In genomic region chr1:58929667-58930325, GRCh38 we compare ENCODE assay signal across 8 cellular contexts.
DNase-seq lines count a peak whose midpoint lies in the region; ATAC-seq and TF ChIP-seq lines count a peak whose summit lies in the region.
"Had no signal": no experiment of that assay in that cellular context is flagged by ENCODE, and none has a peak within 500 bp of the region (broad histone marks: within the 10 kb centered on the region; RNA-seq: fewer than 3 reads in every experiment).

No MANE protein-coding gene starts in this region.

- peak; percentile 62 for DNase-seq in T-helper 2 cell treated with Interferon-gamma antibody and Interleukin-4, amounts not matched to agents 5 μg/mL and 100 μg/mL, for 36 hours (ENCODE audit: low spot score)
- peak; percentile 42 to 53 for DNase-seq in activated T-helper 1 cell treated with anti-CD3 and anti-CD28 coated beads, Interleukin-2, amount 50 U/mL, for 16 hours (ENCODE audit: low read depth in 1 of 2, low spot score in 1 of 2)
- DNase-seq in islet precursor cell = peak; percentile 84
- DNase-seq in stimulated activated effector memory CD8-positive, alpha-beta T cell treated with anti-CD3 and anti-CD28 coated beads, Interleukin-12 subunit alpha, Interleukin-12 subunit beta, amount 100 ng/mL, for 72 hours (ENCODE audit: low spot score in 2 of 2) = no peak
- no peak for DNase-seq in progenitor cell of endocrine pancreas (ENCODE audit: low spot score, unreplicated experiment)
- DNase-seq: foreskin melanocyte had no signal

- H3K4me3 Mint-ChIP-seq in T-helper 2 cell treated with Interferon-gamma antibody and Interleukin-4, amounts not matched to agents 5 μg/mL and 100 μg/mL, for 36 hours = peak overlapping the region; percentile 31
- no peak overlapping the region for H3K4me3 Mint-ChIP-seq in stimulated activated effector memory CD8-positive, alpha-beta T cell treated with anti-CD3 and anti-CD28 coated beads, Interleukin-12 subunit alpha, Interleukin-12 subunit beta, amount 100 ng/mL, for 72 hours
- no peak overlapping the region for H3K4me3 Mint-ChIP-seq in progenitor cell of endocrine pancreas (ENCODE audit: low read depth)

- H3K27ac Mint-ChIP-seq in T-helper 2 cell treated with Interferon-gamma antibody and Interleukin-4, amounts not matched to agents 5 μg/mL and 100 μg/mL, for 36 hours = no peak overlapping the region
- peak overlapping the region; percentile 32 for H3K27ac Mint-ChIP-seq in stimulated activated effector memory CD8-positive, alpha-beta T cell treated with anti-CD3 and anti-CD28 coated beads, Interleukin-12 subunit alpha, Interleukin-12 subunit beta, amount 100 ng/mL, for 72 hours
- no peak overlapping the region for H3K27ac Mint-ChIP-seq in progenitor cell of endocrine pancreas

- peaks cover 5% of the 10 kb centered on the region for H3K36me3 Mint-ChIP-seq in T-helper 2 cell treated with Interferon-gamma antibody and Interleukin-4, amounts not matched to agents 5 μg/mL and 100 μg/mL, for 36 hours (ENCODE audit: low read depth)
- H3K36me3 Mint-ChIP-seq in stimulated activated effector memory CD8-positive, alpha-beta T cell treated with anti-CD3 and anti-CD28 coated beads, Interleukin-12 subunit alpha, Interleukin-12 subunit beta, amount 100 ng/mL, for 72 hours = no peaks in the 10 kb centered on the region
- no peaks in the 10 kb centered on the region for H3K36me3 Mint-ChIP-seq in progenitor cell of endocrine pancreas (ENCODE audit: insufficient read depth)

- no peaks in the 10 kb centered on the region for H3K27me3 Mint-ChIP-seq in T-helper 2 cell treated with Interferon-gamma antibody and Interleukin-4, amounts not matched to agents 5 μg/mL and 100 μg/mL, for 36 hours (ENCODE audit: low read depth)
- H3K27me3 Mint-ChIP-seq in progenitor cell of endocrine pancreas = peaks cover 30% of the 10 kb centered on the region

- peaks cover 52% of the 10 kb centered on the region for H3K4me1 Mint-ChIP-seq in T-helper 2 cell treated with Interferon-gamma antibody and Interleukin-4, amounts not matched to agents 5 μg/mL and 100 μg/mL, for 36 hours (ENCODE audit: low read depth)
- H3K4me1 Mint-ChIP-seq in stimulated activated effector memory CD8-positive, alpha-beta T cell treated with anti-CD3 and anti-CD28 coated beads, Interleukin-12 subunit alpha, Interleukin-12 subunit beta, amount 100 ng/mL, for 72 hours = peaks cover 47% of the 10 kb centered on the region
- H3K4me1 Mint-ChIP-seq in progenitor cell of endocrine pancreas (ENCODE audit: low read depth) = peaks cover 17% of the 10 kb centered on the region

- peaks cover 9% of the 10 kb centered on the region for H3K9me3 Mint-ChIP-seq in T-helper 2 cell treated with Interferon-gamma antibody and Interleukin-4, amounts not matched to agents 5 μg/mL and 100 μg/mL, for 36 hours
- no peaks in the 10 kb centered on the region for H3K9me3 Mint-ChIP-seq in stimulated activated effector memory CD8-positive, alpha-beta T cell treated with anti-CD3 and anti-CD28 coated beads, Interleukin-12 subunit alpha, Interleukin-12 subunit beta, amount 100 ng/mL, for 72 hours
- H3K9me3 Mint-ChIP-seq in progenitor cell of endocrine pancreas (ENCODE audit: low read depth) = no peaks in the 10 kb centered on the region

- no peak for TF ChIP-seq CTCF in progenitor cell of endocrine pancreas (IDR thresholded peaks at IDR 0.05; ENCODE audit: unreplicated experiment)

- peak; percentile 69 for ATAC-seq in stimulated activated effector memory CD8-positive, alpha-beta T cell treated with anti-CD3 and anti-CD28 coated beads, Interleukin-12 subunit alpha, Interleukin-12 subunit beta, amount 100 ng/mL, for 72 hours
- ATAC-seq in HG03135 (IDR thresholded peaks at IDR 0.05; ENCODE audit: unreplicated experiment) (no peak), HG03025 (IDR thresholded peaks at IDR 0.05; ENCODE audit: low FRiP score, unreplicated experiment) (no peak)

Comparison
In these comparisons a context has a peak if more than half of its experiments do, and no peak if none do; other contexts are left out.
1. DNase-seq: peak in T-helper 2 cell treated with Interferon-gamma antibody and Interleukin-4, amounts not matched to agents 5 μg/mL and 100 μg/mL, for 36 hours (single experiment), activated T-helper 1 cell treated with anti-CD3 and anti-CD28 coated beads, Interleukin-2, amount 50 U/mL, for 16 hours (2 of 2) and islet precursor cell (single experiment); none in stimulated activated effector memory CD8-positive, alpha-beta T cell treated with anti-CD3 and anti-CD28 coated beads, Interleukin-12 subunit alpha, Interleukin-12 subunit beta, amount 100 ng/mL, for 72 hours (0 of 2) and progenitor cell of endocrine pancreas (single experiment).